ENCODE assay signal across 29 cellular contexts in genomic region chr12:26554332-26554731, GRCh38.
A peak's percentile ranks its signal among the peaks of the same experiment; 100 is the strongest.
DNase-seq lines count a peak whose midpoint lies in the region; ATAC-seq and TF ChIP-seq lines count a peak whose summit lies in the region.
"Had no signal": no experiment of that assay in that cellular context is flagged by ENCODE, and none has a peak within 500 bp of the region (broad histone marks: within the 10 kb centered on the region; RNA-seq: fewer than 3 reads in every experiment).

No MANE protein-coding gene starts in this region.

- H3K27me3 Mint-ChIP-seq in stimulated activated naive CD8-positive, alpha-beta T cell treated with anti-CD3 and anti-CD28 coated beads, Interleukin-15, amount 100 ng/mL, for 72 hours = no peaks in the 10 kb centered on the region
- no peaks in the 10 kb centered on the region for H3K27me3 Mint-ChIP-seq in stimulated activated naive B cell treated with anti-CD40 and anti-IgM and Interleukin-4, amounts not matched to agents 10 μg/mL and 1 μg/mL and 100 μg/mL, for 72 hours
- H3K27me3 Mint-ChIP-seq: activated CD4-positive, alpha-beta memory T cell treated with anti-CD3 and anti-CD28 coated beads, Interleukin-2, amount 10 ng/mL, durations not matched to agents 7 days and 5 days; activated naive CD8-positive, alpha-beta T cell treated with anti-CD3 and anti-CD28 coated beads, Interleukin-2, amount 10 ng/mL, durations not matched to agents 7 days and 5 days; IgD-negative memory B cell; naive B cell had no signal

- peak; percentile 76 for ATAC-seq in stimulated activated naive CD8-positive, alpha-beta T cell treated with anti-CD3 and anti-CD28 coated beads, Interleukin-15, amount 100 ng/mL, for 72 hours
- ATAC-seq in stimulated activated naive CD8-positive, alpha-beta T cell treated with anti-CD3 and anti-CD28 coated beads, Interleukin-15, Interleukin-2, amounts not matched to agents 100 U/mL and 50 U/mL, for 24 hours = no peak
- ATAC-seq in HG02870 (IDR thresholded peaks at IDR 0.05; ENCODE audit: unreplicated experiment) = peak; percentile 52
- ATAC-seq in HG03565 (IDR thresholded peaks at IDR 0.05; ENCODE audit: unreplicated experiment) = peak; percentile 56
- peak; percentile 42 to 54 for ATAC-seq in stimulated activated naive B cell treated with anti-CD40 and anti-IgM and Interleukin-4, amounts not matched to agents 10 μg/mL and 1 μg/mL and 100 μg/mL, for 72 hours (replicated peaks)
- no peak for ATAC-seq in SK-N-SH treated with all-trans-retinoic acid at 6 μM for 48 hours
- ATAC-seq: HCT116, PC-3 had no signal

- peaks cover 19 to 30% of the 10 kb centered on the region in 2 donors for H3K36me3 Mint-ChIP-seq in stimulated activated naive B cell treated with anti-CD40 and anti-IgM and Interleukin-4, amounts not matched to agents 10 μg/mL and 1 μg/mL and 100 μg/mL, for 72 hours

- peaks cover 7% of the 10 kb centered on the region for H3K4me1 Mint-ChIP-seq in stimulated activated naive CD8-positive, alpha-beta T cell treated with anti-CD3 and anti-CD28 coated beads, Interleukin-15, amount 100 ng/mL, for 72 hours
- peaks cover 18 to 29% of the 10 kb centered on the region in 2 donors for H3K4me1 Mint-ChIP-seq in stimulated activated naive B cell treated with anti-CD40 and anti-IgM and Interleukin-4, amounts not matched to agents 10 μg/mL and 1 μg/mL and 100 μg/mL, for 72 hours
- H3K4me1 Mint-ChIP-seq: activated naive CD8-positive, alpha-beta T cell treated with anti-CD3 and anti-CD28 coated beads, Interleukin-2, amount 10 ng/mL, durations not matched to agents 7 days and 5 days; CD14-positive monocyte had no signal

- no peak overlapping the region for H3K27ac Mint-ChIP-seq in stimulated activated naive CD8-positive, alpha-beta T cell treated with anti-CD3 and anti-CD28 coated beads, Interleukin-15, amount 100 ng/mL, for 72 hours
- no peak overlapping the region for H3K27ac Mint-ChIP-seq in stimulated activated naive B cell treated with anti-CD40 and anti-IgM and Interleukin-4, amounts not matched to agents 10 μg/mL and 1 μg/mL and 100 μg/mL, for 72 hours
- H3K27ac Mint-ChIP-seq: activated CD4-positive, alpha-beta memory T cell treated with anti-CD3 and anti-CD28 coated beads, Interleukin-2, amount 10 ng/mL, durations not matched to agents 7 days and 5 days; activated naive CD8-positive, alpha-beta T cell treated with anti-CD3 and anti-CD28 coated beads, Interleukin-2, amount 10 ng/mL, durations not matched to agents 7 days and 5 days; IgD-negative memory B cell; mesothelial cell of epicardium; naive B cell had no signal

- H3K9me3 Mint-ChIP-seq in stimulated activated naive CD8-positive, alpha-beta T cell treated with anti-CD3 and anti-CD28 coated beads, Interleukin-15, amount 100 ng/mL, for 72 hours = no peaks in the 10 kb centered on the region
- no peaks in the 10 kb centered on the region for H3K9me3 Mint-ChIP-seq in stimulated activated naive B cell treated with anti-CD40 and anti-IgM and Interleukin-4, amounts not matched to agents 10 μg/mL and 1 μg/mL and 100 μg/mL, for 72 hours
- H3K9me3 Mint-ChIP-seq: activated CD4-positive, alpha-beta memory T cell treated with anti-CD3 and anti-CD28 coated beads, Interleukin-2, amount 10 ng/mL, durations not matched to agents 7 days and 5 days; activated naive CD8-positive, alpha-beta T cell treated with anti-CD3 and anti-CD28 coated beads, Interleukin-2, amount 10 ng/mL, durations not matched to agents 7 days and 5 days; CD14-positive monocyte; IgD-negative memory B cell; mesothelial cell of epicardium; naive B cell had no signal

- DNase-seq in stimulated activated naive CD8-positive, alpha-beta T cell treated with anti-CD3 and anti-CD28 coated beads, Interleukin-15, amount 100 ng/mL, for 72 hours = no peak
- DNase-seq in stimulated activated naive CD8-positive, alpha-beta T cell treated with anti-CD3 and anti-CD28 coated beads, Interleukin-15, Interleukin-2, amounts not matched to agents 100 U/mL and 50 U/mL, for 24 hours = no peak
- peak; percentile 20 for DNase-seq in stimulated activated naive B cell treated with anti-CD40 and anti-IgM and Interleukin-4, amounts not matched to agents 10 μg/mL and 1 μg/mL and 100 μg/mL, for 72 hours
- DNase-seq in DMS 273 (lab: John Stamatoyannopoulos, UW; ENCODE audit: unreplicated experiment) (no peak), NCI-H82 (lab: John Stamatoyannopoulos, UW) (no peak)
- DNase-seq: activated CD4-positive, alpha-beta memory T cell treated with anti-CD3 and anti-CD28 coated beads, Interleukin-2, amount 10 ng/mL, durations not matched to agents 7 days and 5 days; activated CD4-positive, alpha-beta T cell treated with anti-CD3 and anti-CD28 coated beads for 1 hour; activated gamma-delta T cell; activated naive CD8-positive, alpha-beta T cell treated with anti-CD3 and anti-CD28 coated beads, Interleukin-2, amount 10 ng/mL, durations not matched to agents 7 days and 5 days; activated T-cell treated with anti-CD3 and anti-CD28 coated beads for 4 hours; aorta; Caco-2; gastrocnemius medialis; kidney; naive B cell; NCI-H1092 treated with DMSO at 0.1 percent for 48 hours; NCI-H187; NCI-H2171; NCI-H510A; PC-3; Right ventricle myocardium superior; small intestine had no signal

- no peak overlapping the region for H3K4me3 Mint-ChIP-seq in stimulated activated naive CD8-positive, alpha-beta T cell treated with anti-CD3 and anti-CD28 coated beads, Interleukin-15, amount 100 ng/mL, for 72 hours
- no peak overlapping the region for H3K4me3 Mint-ChIP-seq in stimulated activated naive B cell treated with anti-CD40 and anti-IgM and Interleukin-4, amounts not matched to agents 10 μg/mL and 1 μg/mL and 100 μg/mL, for 72 hours
- H3K4me3 Mint-ChIP-seq: activated CD4-positive, alpha-beta memory T cell treated with anti-CD3 and anti-CD28 coated beads, Interleukin-2, amount 10 ng/mL, durations not matched to agents 7 days and 5 days; activated naive CD8-positive, alpha-beta T cell treated with anti-CD3 and anti-CD28 coated beads, Interleukin-2, amount 10 ng/mL, durations not matched to agents 7 days and 5 days; CD14-positive monocyte; IgD-negative memory B cell; mesothelial cell of epicardium; naive B cell had no signal

TF ChIP-seq in SK-N-SH treated with all-trans-retinoic acid at 6 μM for 48 hours, 23 proteins besides CTCF, POLR2A, EP300 and RAD21:
- TF ChIP-seq ESRRG (CRISPR knock-in tag; IDR thresholded peaks at IDR 0.05) (no peak), ZNF8 (CRISPR knock-in tag; IDR thresholded peaks at IDR 0.05) (no peak), CSRNP3 (CRISPR knock-in tag; IDR thresholded peaks at IDR 0.05) (no peak), BACH2 (CRISPR knock-in tag; IDR thresholded peaks at IDR 0.05; ENCODE audit: borderline replicate concordance) (no peak), TSHZ2 (CRISPR knock-in tag; IDR thresholded peaks at IDR 0.05) (no peak), ZC3H10 (CRISPR knock-in tag; IDR thresholded peaks at IDR 0.05) (no peak), RARB (CRISPR knock-in tag; IDR thresholded peaks at IDR 0.05) (no peak), PATZ1 (CRISPR knock-in tag; IDR thresholded peaks at IDR 0.05; ENCODE audit: borderline replicate concordance) (no peak), CSDC2 (CRISPR knock-in tag; IDR thresholded peaks at IDR 0.05) (no peak)

Comparison
In these comparisons a context has a peak if more than half of its experiments do, and no peak if none do; other contexts are left out.
1. ATAC-seq: peak in stimulated activated naive CD8-positive, alpha-beta T cell treated with anti-CD3 and anti-CD28 coated beads, Interleukin-15, amount 100 ng/mL, for 72 hours (single experiment), HG02870 (single experiment), HG03565 (single experiment) and stimulated activated naive B cell treated with anti-CD40 and anti-IgM and Interleukin-4, amounts not matched to agents 10 μg/mL and 1 μg/mL and 100 μg/mL, for 72 hours (2 of 2); none in stimulated activated naive CD8-positive, alpha-beta T cell treated with anti-CD3 and anti-CD28 coated beads, Interleukin-15, Interleukin-2, amounts not matched to agents 100 U/mL and 50 U/mL, for 24 hours (single experiment) and SK-N-SH treated with all-trans-retinoic acid at 6 μM for 48 hours (single experiment).